Comparison of ENCODE assay signal across 16 cellular contexts in the genomic region with DNA sequence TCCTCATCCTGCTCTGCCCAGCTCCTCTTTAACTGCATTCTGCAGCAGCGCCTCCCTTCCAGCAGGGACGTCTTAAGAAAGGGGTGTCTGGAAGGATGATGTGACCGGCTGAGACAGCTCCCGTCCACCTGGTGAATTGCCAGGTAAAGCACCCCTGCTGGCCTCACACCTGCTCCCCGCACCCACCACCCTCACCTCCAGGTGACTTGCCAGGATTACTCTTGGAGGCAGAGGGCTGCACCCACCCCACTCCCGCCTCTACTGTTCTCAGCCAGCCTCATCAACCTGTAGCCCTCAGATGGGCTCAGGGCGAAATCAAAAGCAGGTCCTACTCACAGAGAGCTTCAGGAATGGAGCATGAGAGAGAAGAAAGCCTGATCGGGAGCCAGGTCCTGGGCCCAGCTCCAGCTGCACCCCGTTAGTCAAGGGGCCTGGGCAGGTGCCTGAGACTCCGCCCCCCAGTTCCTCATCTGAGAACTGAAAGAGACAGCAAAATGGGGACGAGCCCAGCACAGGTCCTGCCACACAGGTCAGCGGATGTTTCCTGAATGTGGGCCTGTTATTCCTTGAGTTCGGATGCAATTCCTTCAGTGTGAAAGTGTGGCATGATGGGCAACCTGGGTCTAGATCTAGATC. TPM values are rescaled to one million over a fixed set of nuclear protein-coding genes. Genes with fewer than 3 reads are reported as not detected.
DNase-seq lines count a peak whose midpoint lies in the region; ATAC-seq and TF ChIP-seq lines count a peak whose summit lies in the region.
"Had no signal": no experiment of that assay in that cellular context is flagged by ENCODE, and none has a peak within 500 bp of the region (broad histone marks: within the 10 kb centered on the region; RNA-seq: fewer than 3 reads in every experiment).

No MANE protein-coding gene starts in this region.

- peaks cover 10% of the 10 kb centered on the region for H3K27me3 Mint-ChIP-seq in WTC11 (ENCODE audit: low read depth)

- no peak for ATAC-seq in left cardiac atrium
- ATAC-seq in WTC11, result no peak
- no peak for ATAC-seq in lower lobe of right lung
- ATAC-seq in HG02981 (IDR thresholded peaks at IDR 0.05; ENCODE audit: unreplicated experiment), result no peak

- H3K4me1 ChIP-seq in cardiac muscle cell (ENCODE audit: low read depth), result peaks cover 55% of the 10 kb centered on the region
- peaks cover under 1% of the 10 kb centered on the region for H3K4me1 ChIP-seq in lower lobe of right lung
- peaks cover 0 to 43% (median 18%) of the 10 kb centered on the region in 6 donors for H3K4me1 ChIP-seq in spleen

- peak overlapping the region; percentile 97 for H3K27ac ChIP-seq in cardiac muscle cell
- no peak overlapping the region for H3K27ac ChIP-seq in lower lobe of right lung
- no peak overlapping the region for H3K27ac ChIP-seq in spleen
- H3K27ac ChIP-seq: PC-9 had no signal

- H3K4me3 ChIP-seq in cardiac muscle cell (no peak overlapping the region), lower lobe of right lung (no peak overlapping the region), spleen (no peak overlapping the region)
- H3K4me3 ChIP-seq: PC-9 had no signal

- TF ChIP-seq CTCF in cardiac muscle cell (IDR thresholded peaks at IDR 0.05; ENCODE audit: low read depth, low read length) (no peak), WTC11 (IDR thresholded peaks at IDR 0.05) (no peak), lower lobe of right lung (IDR thresholded peaks at IDR 0.05) (no peak), spleen (IDR thresholded peaks at IDR 0.05 in 8 of 11, conservative IDR thresholded peaks at IDR 0.05 in 3 of 11) (no peak)

- no peaks in the 10 kb centered on the region for H3K9me3 ChIP-seq in cardiac muscle cell (ENCODE audit: low read depth)
- H3K9me3 ChIP-seq in lower lobe of right lung, result peaks cover 3% of the 10 kb centered on the region
- H3K9me3 ChIP-seq in spleen, result peaks cover 0 to 8% (median 6%) of the 10 kb centered on the region in 8 donors

- POLR2A ChIA-PET in WTC11 (lab: Charles Lee), result no interaction called here

- CTCF ChIA-PET in WTC11 (lab: Charles Lee), result interaction anchor here (0.7 to 2.9 kb wide), 6 partner anchors 8 to 118 kb away, joined by 3 to 16 read pairs (median 4); a partner anchor contains a TSS

- DNase-seq in cardiac muscle cell (ENCODE audit: low read depth in 1 of 2, low spot score in 1 of 2) (no peak), left cardiac atrium (no peak), WTC11 (ENCODE audit: low spot score) (peak; percentile 11), lower lobe of right lung (peak; percentile 39), spleen (peak; percentile 61), Kasumi-1 (lab: John Stamatoyannopoulos, UW) (no peak), NCI-H2227 (lab: John Stamatoyannopoulos, UW; ENCODE audit: unreplicated experiment) (no peak)
- DNase-seq: ACHN, H9, NCI-H1436, NCI-H2107, NCI-H774, PC-9, Right ventricle myocardium superior had no signal

- H3K27ac Mint-ChIP-seq in WTC11, result no peak overlapping the region
- H3K27ac Mint-ChIP-seq: CD4-positive, CD25-positive, alpha-beta regulatory T cell; H9 had no signal

- no peak overlapping the region for H3K4me3 Mint-ChIP-seq in WTC11
- H3K4me3 Mint-ChIP-seq: CD4-positive, CD25-positive, alpha-beta regulatory T cell; H9 had no signal

- TF ChIP-seq POLR2A in spleen (IDR thresholded peaks at IDR 0.05), result no peak

- no peaks in the 10 kb centered on the region for H3K36me3 Mint-ChIP-seq in WTC11
- H3K36me3 Mint-ChIP-seq: CD4-positive, CD25-positive, alpha-beta regulatory T cell had no signal

- H3K27me3 ChIP-seq in cardiac muscle cell (no peaks in the 10 kb centered on the region), lower lobe of right lung (ENCODE audit: low read depth) (peaks cover 17% of the 10 kb centered on the region), spleen (replicated peaks in 1 of 7) (peaks cover 0 to 10% (median 4%) of the 10 kb centered on the region in 7 donors)

- 82 to 94% (median 84%) methylated on average over 9 to 13 of the region's 13 CpGs for WGBS in spleen, 5 donors

- peaks cover 29% of the 10 kb centered on the region for H3K4me1 Mint-ChIP-seq in WTC11

- H3K36me3 ChIP-seq in cardiac muscle cell (no peaks in the 10 kb centered on the region), lower lobe of right lung (no peaks in the 10 kb centered on the region), spleen (no peaks in the 10 kb centered on the region)

- H3K9me3 Mint-ChIP-seq in WTC11, result peaks cover 2% of the 10 kb centered on the region

- intact Hi-C loops in left cardiac atrium (cut with DNase I), result loop anchor here in 1 of 2 donors (5.0 to 10.0 kb wide), 2 partner anchors 38 to 106 kb away; no protein-coding TSS in a partner anchor
- intact Hi-C loops in lower lobe of right lung (cut with DNase I), result no loop called here
- intact Hi-C loops in spleen (cut with DNase I; ENCODE audit: low total_unique reads), result no loop called here

TF ChIP-seq in WTC11, 78 proteins besides CTCF, POLR2A, EP300 and RAD21 (continues in another document):
- TF ChIP-seq MXD4 (CRISPR knock-in tag; IDR thresholded peaks at IDR 0.05; ENCODE audit: borderline replicate concordance) (no peak), JAZF1 (CRISPR knock-in tag; IDR thresholded peaks at IDR 0.05) (no peak), MYBL2 (CRISPR knock-in tag; IDR thresholded peaks at IDR 0.05) (no peak), GABPB1 (CRISPR knock-in tag; IDR thresholded peaks at IDR 0.05) (no peak)
- TF ChIP-seq, protein P1, sequence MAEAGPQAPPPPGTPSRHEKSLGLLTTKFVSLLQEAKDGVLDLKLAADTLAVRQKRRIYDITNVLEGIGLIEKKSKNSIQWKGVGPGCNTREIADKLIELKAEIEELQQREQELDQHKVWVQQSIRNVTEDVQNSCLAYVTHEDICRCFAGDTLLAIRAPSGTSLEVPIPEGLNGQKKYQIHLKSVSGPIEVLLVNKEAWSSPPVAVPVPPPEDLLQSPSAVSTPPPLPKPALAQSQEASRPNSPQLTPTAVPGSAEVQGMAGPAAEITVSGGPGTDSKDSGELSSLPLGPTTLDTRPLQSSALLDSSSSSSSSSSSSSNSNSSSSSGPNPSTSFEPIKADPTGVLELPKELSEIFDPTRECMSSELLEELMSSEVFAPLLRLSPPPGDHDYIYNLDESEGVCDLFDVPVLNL (CRISPR knock-in tag; IDR thresholded peaks at IDR 0.05; ENCODE audit: borderline replicate concordance, low read depth), result no peak
- TF ChIP-seq, protein P2, sequence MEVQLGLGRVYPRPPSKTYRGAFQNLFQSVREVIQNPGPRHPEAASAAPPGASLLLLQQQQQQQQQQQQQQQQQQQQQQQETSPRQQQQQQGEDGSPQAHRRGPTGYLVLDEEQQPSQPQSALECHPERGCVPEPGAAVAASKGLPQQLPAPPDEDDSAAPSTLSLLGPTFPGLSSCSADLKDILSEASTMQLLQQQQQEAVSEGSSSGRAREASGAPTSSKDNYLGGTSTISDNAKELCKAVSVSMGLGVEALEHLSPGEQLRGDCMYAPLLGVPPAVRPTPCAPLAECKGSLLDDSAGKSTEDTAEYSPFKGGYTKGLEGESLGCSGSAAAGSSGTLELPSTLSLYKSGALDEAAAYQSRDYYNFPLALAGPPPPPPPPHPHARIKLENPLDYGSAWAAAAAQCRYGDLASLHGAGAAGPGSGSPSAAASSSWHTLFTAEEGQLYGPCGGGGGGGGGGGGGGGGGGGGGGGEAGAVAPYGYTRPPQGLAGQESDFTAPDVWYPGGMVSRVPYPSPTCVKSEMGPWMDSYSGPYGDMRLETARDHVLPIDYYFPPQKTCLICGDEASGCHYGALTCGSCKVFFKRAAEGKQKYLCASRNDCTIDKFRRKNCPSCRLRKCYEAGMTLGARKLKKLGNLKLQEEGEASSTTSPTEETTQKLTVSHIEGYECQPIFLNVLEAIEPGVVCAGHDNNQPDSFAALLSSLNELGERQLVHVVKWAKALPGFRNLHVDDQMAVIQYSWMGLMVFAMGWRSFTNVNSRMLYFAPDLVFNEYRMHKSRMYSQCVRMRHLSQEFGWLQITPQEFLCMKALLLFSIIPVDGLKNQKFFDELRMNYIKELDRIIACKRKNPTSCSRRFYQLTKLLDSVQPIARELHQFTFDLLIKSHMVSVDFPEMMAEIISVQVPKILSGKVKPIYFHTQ (CRISPR knock-in tag; IDR thresholded peaks at IDR 0.05), result no peak
- TF ChIP-seq, protein P3, sequence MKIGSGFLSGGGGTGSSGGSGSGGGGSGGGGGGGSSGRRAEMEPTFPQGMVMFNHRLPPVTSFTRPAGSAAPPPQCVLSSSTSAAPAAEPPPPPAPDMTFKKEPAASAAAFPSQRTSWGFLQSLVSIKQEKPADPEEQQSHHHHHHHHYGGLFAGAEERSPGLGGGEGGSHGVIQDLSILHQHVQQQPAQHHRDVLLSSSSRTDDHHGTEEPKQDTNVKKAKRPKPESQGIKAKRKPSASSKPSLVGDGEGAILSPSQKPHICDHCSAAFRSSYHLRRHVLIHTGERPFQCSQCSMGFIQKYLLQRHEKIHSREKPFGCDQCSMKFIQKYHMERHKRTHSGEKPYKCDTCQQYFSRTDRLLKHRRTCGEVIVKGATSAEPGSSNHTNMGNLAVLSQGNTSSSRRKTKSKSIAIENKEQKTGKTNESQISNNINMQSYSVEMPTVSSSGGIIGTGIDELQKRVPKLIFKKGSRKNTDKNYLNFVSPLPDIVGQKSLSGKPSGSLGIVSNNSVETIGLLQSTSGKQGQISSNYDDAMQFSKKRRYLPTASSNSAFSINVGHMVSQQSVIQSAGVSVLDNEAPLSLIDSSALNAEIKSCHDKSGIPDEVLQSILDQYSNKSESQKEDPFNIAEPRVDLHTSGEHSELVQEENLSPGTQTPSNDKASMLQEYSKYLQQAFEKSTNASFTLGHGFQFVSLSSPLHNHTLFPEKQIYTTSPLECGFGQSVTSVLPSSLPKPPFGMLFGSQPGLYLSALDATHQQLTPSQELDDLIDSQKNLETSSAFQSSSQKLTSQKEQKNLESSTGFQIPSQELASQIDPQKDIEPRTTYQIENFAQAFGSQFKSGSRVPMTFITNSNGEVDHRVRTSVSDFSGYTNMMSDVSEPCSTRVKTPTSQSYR (CRISPR knock-in tag; IDR thresholded peaks at IDR 0.05), result no peak

RNA-seq across cellular contexts. Expression of a gene that starts 5.6 kb away (rescaled TPM):
- total RNA-seq in cardiac muscle cell (27.4 and 61.8 TPM in 2 replicates), left cardiac atrium (1 to 10 TPM; 1.6 to 2.3 TPM), WTC11 (2021) (4.7 to 6.3 TPM (median 5.8 TPM) in 3 replicates), lower lobe of right lung (0.32 TPM), spleen (10 to 100 TPM in 3 of 7 donors, 1 to 10 TPM in 4; 3.1 to 14.2 (median 9.0) TPM)
- polyA plus RNA-seq in cardiac muscle cell (28.5 and 50.8 TPM in 2 replicates), spleen (1 to 10 TPM; 1.8 to 4.2 (median 1.8) TPM)
- polyA plus RNA-seq: CD4-positive, CD25-positive, alpha-beta regulatory T cell had no signal

RNA-seq across cellular contexts. Expression of a gene that starts 27.6 kb away (rescaled TPM):
- not detected in 2 replicates for total RNA-seq in cardiac muscle cell
- polyA plus RNA-seq in cardiac muscle cell, result not detected in 2 replicates
- total RNA-seq in left cardiac atrium, result not detected
- total RNA-seq in WTC11 (2021), result 0.69 to 1.4 TPM (median 0.79 TPM) in 3 replicates
- not detected for total RNA-seq in lower lobe of right lung
- 1 to 10 TPM in 2 of 7 donors, under 1 TPM in 4, not detected in 1; 0.49 to 2.2 (median 0.72) TPM for total RNA-seq in spleen
- polyA plus RNA-seq in spleen, result under 1 TPM; 0.24 to 0.33 (median 0.29) TPM
- total RNA-seq: PC-9, Right ventricle myocardium superior had no signal

RNA-seq across cellular contexts. Expression of a gene that starts 34.5 kb away (rescaled TPM):
- total RNA-seq in cardiac muscle cell, result 0.89 and 3.0 TPM in 2 replicates
- 1.0 and 2.2 TPM in 2 replicates for polyA plus RNA-seq in cardiac muscle cell
- total RNA-seq in left cardiac atrium, result 1 to 10 TPM; 1.6 to 2.4 TPM
- 4.7 to 6.8 TPM (median 5.8 TPM) in 3 replicates for total RNA-seq in WTC11 (2021)
- 5.5 TPM for total RNA-seq in lower lobe of right lung
- total RNA-seq in spleen, result 10 to 100 TPM; 27.2 to 88.0 (median 45.0) TPM
- 10 to 100 TPM; 24.2 to 60.8 (median 47.6) TPM for polyA plus RNA-seq in spleen

Comparison
In these comparisons a context has a peak if more than half of its experiments do, and no peak if none do; other contexts are left out.
1. DNase-seq: peak in WTC11 (single experiment), lower lobe of right lung (single experiment) and spleen (single experiment); none in cardiac muscle cell (0 of 2), left cardiac atrium (single experiment), Kasumi-1 (0 of 2) and NCI-H2227 (single experiment).